Comparison of ENCODE assay signal across 1 cellular context in the genomic region with DNA sequence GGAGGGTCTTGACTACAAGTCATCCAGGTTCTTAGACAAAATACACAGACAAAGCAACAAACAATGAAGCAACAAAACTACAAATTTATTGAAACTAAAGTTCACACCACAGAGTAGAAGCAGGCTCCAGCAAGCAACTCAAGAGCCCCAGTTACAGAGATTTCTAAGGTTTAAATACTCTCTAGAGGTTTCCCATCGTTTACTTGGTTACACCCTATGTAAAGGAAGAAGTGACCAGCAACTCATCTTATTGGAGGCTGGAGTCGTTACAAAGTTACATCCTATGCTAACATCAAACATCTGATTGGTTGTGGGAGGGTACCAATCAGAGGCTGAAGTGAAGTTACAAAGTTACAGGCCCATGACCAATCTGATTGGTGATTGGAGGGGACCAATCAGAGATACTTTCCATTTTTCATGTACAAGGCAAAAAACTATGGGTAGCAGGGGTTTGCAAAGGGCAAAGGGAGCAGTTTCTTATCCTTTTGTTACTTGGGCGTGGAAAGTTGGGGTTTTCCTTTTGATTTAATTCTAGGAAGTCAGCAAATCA.
TF ChIP-seq lines count a peak whose summit lies in the region.

No MANE protein-coding gene starts in this region.

TF ChIP-seq in HCT116, 20 proteins besides CTCF, POLR2A, EP300 and RAD21:
- TF ChIP-seq EZH2phosphoT487 (IDR thresholded peaks at IDR 0.05; ENCODE audit: borderline replicate concordance) (no peak), SIN3A (IDR thresholded peaks at IDR 0.05; ENCODE audit: low read depth) (no peak), MAX (IDR thresholded peaks at IDR 0.05) (no peak)
